23 cellular contexts compared by ENCODE assay signal in the genomic region with DNA sequence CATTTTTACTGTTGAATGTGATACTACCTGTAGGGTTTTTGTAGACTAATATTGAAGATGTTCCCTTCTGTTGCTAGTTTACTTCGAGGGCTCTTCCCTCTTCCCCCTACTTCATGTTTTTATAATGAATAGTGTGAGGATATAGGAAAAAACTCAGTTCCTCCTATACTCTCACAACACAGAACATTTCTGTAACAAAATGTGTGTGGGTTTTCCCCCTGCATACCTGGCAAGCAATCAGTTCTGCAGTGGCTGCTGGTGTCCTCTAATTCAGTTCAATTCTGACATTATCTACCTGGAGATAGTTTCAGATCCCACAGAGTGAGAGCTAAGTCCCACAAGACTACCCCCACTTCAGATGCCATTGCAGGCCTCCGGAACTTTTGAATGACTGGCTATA.
"Had no signal": no experiment of that assay in that cellular context is flagged by ENCODE, and none has a peak within 500 bp of the region (broad histone marks: within the 10 kb centered on the region; RNA-seq: fewer than 3 reads in every experiment).

No MANE protein-coding gene starts in this region.

- H3K4me1 ChIP-seq: Peyer's patch, SJSA1 had no signal

- H3K36me3 ChIP-seq: MG63, Peyer's patch, SJSA1 had no signal

- ATAC-seq: HepG2, PC-3 had no signal

- H3K27ac ChIP-seq: Peyer's patch, SJSA1, SK-N-MC had no signal

- H3K4me3 ChIP-seq: MG63, Peyer's patch, SJSA1, SK-N-MC had no signal

- H3K27me3 ChIP-seq: MG63, Peyer's patch, SJSA1 had no signal

- H3K9me3 ChIP-seq: MG63, Peyer's patch, SJSA1 had no signal

- DNase-seq: IMR-90, Karpas-422, KG1, MG63, NCI-H1092, NCI-H1436, NCI-H187, NCI-H2029, NCI-H2081 treated with DMSO at 0.1 percent for 48 hours, NCI-H2171, NCI-H226, NCI-H446, NCI-H510A, NCI-H524 treated with DMSO at 0.1 percent for 48 hours, NCI-H69, NCI-H774, PC-3, Peyer's patch, Right ventricle myocardium superior, SIG-M5 had no signal

- FAIRE-seq: HepG2 had no signal
